15 cellular contexts compared by ENCODE assay signal in genomic region chr11:113387605-113388211, GRCh38. TPM values are rescaled to one million over a fixed set of nuclear protein-coding genes. Genes with fewer than 3 reads are reported as not detected.
DNase-seq lines count a peak whose midpoint lies in the region; ATAC-seq and TF ChIP-seq lines count a peak whose summit lies in the region.
"Had no signal": no experiment of that assay in that cellular context is flagged by ENCODE, and none has a peak within 500 bp of the region (broad histone marks: within the 10 kb centered on the region; RNA-seq: fewer than 3 reads in every experiment).

TSS of gene ANKK1 (plus strand) at chr11:113387779. CDS start at chr11:113387885, 106 bp downstream.

- ATAC-seq in psoas muscle: peak in 1 of 4 donors; percentile 30
- no peak for ATAC-seq in CD8-positive, alpha-beta T cell
- ATAC-seq: activated T-cell treated with anti-CD3 and anti-CD28 coated beads, Interleukin-2, amount 50 U/mL, for 4 hours had no signal

- H3K27ac ChIP-seq in psoas muscle: no peak within 1 kb of the TSS
- H3K27ac ChIP-seq in CD8-positive, alpha-beta T cell (ENCODE audit: low read depth, low read length): no peak within 1 kb of the TSS

- DNase-seq in RPMI8226: peak; percentile 32
- peak; percentile 13 for DNase-seq in glomerular visceral epithelial cell (ENCODE audit: extremely low spot score)
- no peak for DNase-seq in psoas muscle
- DNase-seq in midbrain (lab: John Stamatoyannopoulos, UW): no peak
- no peak for DNase-seq in GM19240 (ENCODE audit: insufficient read length, low spot score)
- no peak for DNase-seq in CD8-positive, alpha-beta T cell
- no peak for DNase-seq in dedifferentiated amniotic fluid mesenchymal stem cell (ENCODE audit: extremely low spot score)
- DNase-seq: activated T-cell treated with anti-CD3 and anti-CD28 coated beads, Interleukin-2, amount 50 U/mL, for 4 hours; NCI-H69; stimulated activated CD4-positive, alpha-beta T cell treated with anti-CD3 and anti-CD28 coated beads, Interleukin-15, amount 100 ng/mL, for 24 hours had no signal

- POLR2A ChIA-PET in CD8-positive, alpha-beta T cell (lab: Charles Lee): no interaction called here

- H3K27ac Mint-ChIP-seq in CD8-positive, alpha-beta T cell: no peak within 1 kb of the TSS

- H3K36me3 Mint-ChIP-seq in CD8-positive, alpha-beta T cell: no peaks in the 10 kb centered on the region

- intact Hi-C loops in psoas muscle (cut with DNase I): no loop called here
- intact Hi-C loops in CD8-positive, alpha-beta T cell (cut with DNase I, micrococcal nuclease): no loop called here

- H3K27me3 Mint-ChIP-seq in CD8-positive, alpha-beta T cell (ENCODE audit: low read depth): peaks cover 5% of the 10 kb centered on the region

- H3K4me3 Mint-ChIP-seq in CD8-positive, alpha-beta T cell: no peak within 1 kb of the TSS
- H3K4me3 Mint-ChIP-seq: activated T-cell treated with anti-CD3 and anti-CD28 coated beads, Interleukin-2, amount 50 U/mL, for 4 hours had no signal

- H3K4me1 ChIP-seq in psoas muscle: no peaks in the 10 kb centered on the region
- no peaks in the 10 kb centered on the region for H3K4me1 ChIP-seq in CD8-positive, alpha-beta T cell (ENCODE audit: insufficient read depth, low read length)

- H3K9me3 ChIP-seq in psoas muscle: no peaks in the 10 kb centered on the region
- no peaks in the 10 kb centered on the region for H3K9me3 ChIP-seq in CD8-positive, alpha-beta T cell (ENCODE audit: low read length)

- H3K4me3 ChIP-seq in psoas muscle: no peak within 1 kb of the TSS
- H3K4me3 ChIP-seq in CD8-positive, alpha-beta T cell (ENCODE audit: low read depth, low read length): no peak within 1 kb of the TSS
- H3K4me3 ChIP-seq: lung had no signal

- no peaks in the 10 kb centered on the region for H3K9me3 Mint-ChIP-seq in CD8-positive, alpha-beta T cell
- H3K9me3 Mint-ChIP-seq: activated T-cell treated with anti-CD3 and anti-CD28 coated beads, Interleukin-2, amount 50 U/mL, for 4 hours had no signal

- CTCF ChIA-PET in CD8-positive, alpha-beta T cell (lab: Charles Lee): no interaction called here

- WGBS in psoas muscle, 3 donors: 8 to 13% (median 11%) methylated on average over 39 to 46 of the region's 46 CpGs

- TF ChIP-seq CTCF in GM12874 (IDR thresholded peaks at IDR 0.05; ENCODE audit: insufficient read depth, low read depth, low read length): 0 out of 2 replicates have a peak, but pooled peaks have one; percentile 9
- TF ChIP-seq CTCF in psoas muscle (IDR thresholded peaks at IDR 0.05): peak; percentile 9
- no peak for TF ChIP-seq CTCF in CD8-positive, alpha-beta T cell (IDR thresholded peaks at IDR 0.05)

- no peaks in the 10 kb centered on the region for H3K4me1 Mint-ChIP-seq in CD8-positive, alpha-beta T cell (ENCODE audit: low read depth)

- peaks cover 0 to 55% (median 7%) of the 10 kb centered on the region in 3 donors for H3K27me3 ChIP-seq in psoas muscle (ENCODE audit: insufficient read depth in 3 of 3, low read length in 2 of 3)
- peaks cover 6% of the 10 kb centered on the region for H3K27me3 ChIP-seq in CD8-positive, alpha-beta T cell (ENCODE audit: insufficient read depth, low read length)

- H3K36me3 ChIP-seq in psoas muscle (ENCODE audit: insufficient read depth in 1 of 2, low read depth in 1 of 2): no peaks in the 10 kb centered on the region
- H3K36me3 ChIP-seq in CD8-positive, alpha-beta T cell (ENCODE audit: insufficient read depth, low read length): no peaks in the 10 kb centered on the region

RNA-seq across cellular contexts. Expression of gene ANKK1, which starts in this region (rescaled TPM):
- under 1 TPM in 3 of 4 donors, not detected in 1; 0.11 to 0.34 (median 0.29) TPM for total RNA-seq in psoas muscle
- under 1 TPM in 2 of 3 donors, not detected in 1; 0.04 to 0.32 TPM for polyA plus RNA-seq in psoas muscle
- under 1 TPM; 0.42 to 0.43 TPM for total RNA-seq in CD8-positive, alpha-beta T cell
- total RNA-seq: Daoy; dermis microvascular lymphatic vessel endothelial cell; T-helper 2 cell treated with Interferon-gamma antibody and Interleukin-4, amounts not matched to agents 100 ng/mL and 5 ng/mL, for 36 hours had no signal

Comparison
In these comparisons a context has a peak if more than half of its experiments do, and no peak if none do; other contexts are left out.
1. DNase-seq: peak in RPMI8226 (single experiment) and glomerular visceral epithelial cell (single experiment); none in psoas muscle (0 of 2), midbrain (single experiment), GM19240 (single experiment), CD8-positive, alpha-beta T cell (0 of 7) and dedifferentiated amniotic fluid mesenchymal stem cell (single experiment).